ENCODE assay signal across 1 cellular context in genomic region chr1:59146651-59147358, GRCh38.
A peak's percentile ranks its signal among the peaks of the same experiment; 100 is the strongest.
TF ChIP-seq lines count a peak whose summit lies in the region.

No MANE protein-coding gene starts in this region.

TF ChIP-seq in HepG2, 621 proteins besides CTCF, POLR2A, EP300 and RAD21 (continued from another document and continues in another):
- TF ChIP-seq RNF219 (CRISPR knock-in tag; IDR thresholded peaks at IDR 0.05), result no peak
- no peak for TF ChIP-seq JUNB (CRISPR knock-in tag; IDR thresholded peaks at IDR 0.05; ENCODE audit: borderline replicate concordance)
- TF ChIP-seq MYC (CRISPR knock-in tag; IDR thresholded peaks at IDR 0.05; ENCODE audit: borderline replicate concordance), result no peak
- TF ChIP-seq CCAR2 (optimal IDR thresholded peaks at IDR 0.05; ENCODE audit: low read depth, low read length), result no peak
- TF ChIP-seq TFAP4 (IDR thresholded peaks at IDR 0.05; ENCODE audit: borderline replicate concordance, low read depth), result no peak
- TF ChIP-seq ZZZ3 (CRISPR knock-in tag; IDR thresholded peaks at IDR 0.05; ENCODE audit: borderline replicate concordance), result no peak
- TF ChIP-seq FOXM1 (CRISPR knock-in tag; IDR thresholded peaks at IDR 0.05), result no peak
- TF ChIP-seq, protein P1, sequence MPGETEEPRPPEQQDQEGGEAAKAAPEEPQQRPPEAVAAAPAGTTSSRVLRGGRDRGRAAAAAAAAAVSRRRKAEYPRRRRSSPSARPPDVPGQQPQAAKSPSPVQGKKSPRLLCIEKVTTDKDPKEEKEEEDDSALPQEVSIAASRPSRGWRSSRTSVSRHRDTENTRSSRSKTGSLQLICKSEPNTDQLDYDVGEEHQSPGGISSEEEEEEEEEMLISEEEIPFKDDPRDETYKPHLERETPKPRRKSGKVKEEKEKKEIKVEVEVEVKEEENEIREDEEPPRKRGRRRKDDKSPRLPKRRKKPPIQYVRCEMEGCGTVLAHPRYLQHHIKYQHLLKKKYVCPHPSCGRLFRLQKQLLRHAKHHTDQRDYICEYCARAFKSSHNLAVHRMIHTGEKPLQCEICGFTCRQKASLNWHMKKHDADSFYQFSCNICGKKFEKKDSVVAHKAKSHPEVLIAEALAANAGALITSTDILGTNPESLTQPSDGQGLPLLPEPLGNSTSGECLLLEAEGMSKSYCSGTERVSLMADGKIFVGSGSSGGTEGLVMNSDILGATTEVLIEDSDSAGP (CRISPR knock-in tag; IDR thresholded peaks at IDR 0.05; ENCODE audit: borderline replicate concordance), result peak; percentile 27; the same call in 1 of the 2 replicates
- no peak for TF ChIP-seq ATRX (CRISPR knock-in tag; IDR thresholded peaks at IDR 0.05; ENCODE audit: borderline replicate concordance)
- TF ChIP-seq ZNF564 (CRISPR knock-in tag; IDR thresholded peaks at IDR 0.05), result no peak
- TF ChIP-seq HOXA5 (CRISPR knock-in tag; IDR thresholded peaks at IDR 0.05), result no peak
- no peak for TF ChIP-seq NCOA2 (CRISPR knock-in tag; IDR thresholded peaks at IDR 0.05)
- TF ChIP-seq ZMYM3 (CRISPR knock-in tag; IDR thresholded peaks at IDR 0.05), result no peak
- no peak for TF ChIP-seq ZNF83 (CRISPR knock-in tag; IDR thresholded peaks at IDR 0.05; ENCODE audit: borderline replicate concordance)
- TF ChIP-seq SCMH1 (CRISPR knock-in tag; IDR thresholded peaks at IDR 0.05; ENCODE audit: borderline replicate concordance), result no peak
- no peak for TF ChIP-seq NFE2 (CRISPR knock-in tag; IDR thresholded peaks at IDR 0.05)
- TF ChIP-seq, protein P2, sequence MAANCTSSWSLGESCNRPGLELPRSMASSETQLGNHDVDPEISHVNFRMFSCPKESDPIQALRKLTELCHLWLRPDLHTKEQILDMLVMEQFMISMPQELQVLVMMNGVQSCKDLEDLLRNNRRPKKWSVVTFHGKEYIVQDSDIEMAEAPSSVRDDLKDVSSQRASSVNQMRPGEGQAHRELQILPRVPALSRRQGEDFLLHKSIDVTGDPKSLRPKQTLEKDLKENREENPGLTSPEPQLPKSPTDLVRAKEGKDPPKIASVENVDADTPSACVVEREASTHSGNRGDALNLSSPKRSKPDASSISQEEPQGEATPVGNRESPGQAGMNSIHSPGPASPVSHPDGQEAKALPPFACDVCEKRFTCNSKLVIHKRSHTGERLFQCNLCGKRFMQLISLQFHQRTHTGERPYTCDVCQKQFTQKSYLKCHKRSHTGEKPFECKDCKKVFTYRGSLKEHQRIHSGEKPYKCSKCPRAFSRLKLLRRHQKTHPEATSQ (CRISPR knock-in tag; IDR thresholded peaks at IDR 0.05; ENCODE audit: borderline replicate concordance), result no peak
- no peak for TF ChIP-seq KAT8 (CRISPR knock-in tag; IDR thresholded peaks at IDR 0.05)
- TF ChIP-seq ZNF20 (CRISPR knock-in tag; IDR thresholded peaks at IDR 0.05), result no peak
- TF ChIP-seq ZSCAN12 (CRISPR knock-in tag; IDR thresholded peaks at IDR 0.05), result no peak
- TF ChIP-seq ZNF766 (CRISPR knock-in tag; IDR thresholded peaks at IDR 0.05; ENCODE audit: borderline replicate concordance), result no peak
- TF ChIP-seq ZNF260 (CRISPR knock-in tag; IDR thresholded peaks at IDR 0.05; ENCODE audit: borderline replicate concordance, low read depth), result no peak
- TF ChIP-seq FIP1L1 (IDR thresholded peaks at IDR 0.05; ENCODE audit: borderline replicate concordance, insufficient read depth, low read depth, low read length), result no peak
- TF ChIP-seq TBL1XR1 (IDR thresholded peaks at IDR 0.05; ENCODE audit: borderline replicate concordance, low read length, partially characterized antibody), result no peak
- TF ChIP-seq, protein P3, sequence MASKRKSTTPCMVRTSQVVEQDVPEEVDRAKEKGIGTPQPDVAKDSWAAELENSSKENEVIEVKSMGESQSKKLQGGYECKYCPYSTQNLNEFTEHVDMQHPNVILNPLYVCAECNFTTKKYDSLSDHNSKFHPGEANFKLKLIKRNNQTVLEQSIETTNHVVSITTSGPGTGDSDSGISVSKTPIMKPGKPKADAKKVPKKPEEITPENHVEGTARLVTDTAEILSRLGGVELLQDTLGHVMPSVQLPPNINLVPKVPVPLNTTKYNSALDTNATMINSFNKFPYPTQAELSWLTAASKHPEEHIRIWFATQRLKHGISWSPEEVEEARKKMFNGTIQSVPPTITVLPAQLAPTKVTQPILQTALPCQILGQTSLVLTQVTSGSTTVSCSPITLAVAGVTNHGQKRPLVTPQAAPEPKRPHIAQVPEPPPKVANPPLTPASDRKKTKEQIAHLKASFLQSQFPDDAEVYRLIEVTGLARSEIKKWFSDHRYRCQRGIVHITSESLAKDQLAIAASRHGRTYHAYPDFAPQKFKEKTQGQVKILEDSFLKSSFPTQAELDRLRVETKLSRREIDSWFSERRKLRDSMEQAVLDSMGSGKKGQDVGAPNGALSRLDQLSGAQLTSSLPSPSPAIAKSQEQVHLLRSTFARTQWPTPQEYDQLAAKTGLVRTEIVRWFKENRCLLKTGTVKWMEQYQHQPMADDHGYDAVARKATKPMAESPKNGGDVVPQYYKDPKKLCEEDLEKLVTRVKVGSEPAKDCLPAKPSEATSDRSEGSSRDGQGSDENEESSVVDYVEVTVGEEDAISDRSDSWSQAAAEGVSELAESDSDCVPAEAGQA (IDR thresholded peaks at IDR 0.05; ENCODE audit: low read depth), result no peak
- TF ChIP-seq, protein P3 (CRISPR knock-in tag; IDR thresholded peaks at IDR 0.05; ENCODE audit: borderline replicate concordance), result no peak
- no peak for TF ChIP-seq SETDB1 (CRISPR knock-in tag; IDR thresholded peaks at IDR 0.05; ENCODE audit: borderline replicate concordance)
- TF ChIP-seq, protein P4, sequence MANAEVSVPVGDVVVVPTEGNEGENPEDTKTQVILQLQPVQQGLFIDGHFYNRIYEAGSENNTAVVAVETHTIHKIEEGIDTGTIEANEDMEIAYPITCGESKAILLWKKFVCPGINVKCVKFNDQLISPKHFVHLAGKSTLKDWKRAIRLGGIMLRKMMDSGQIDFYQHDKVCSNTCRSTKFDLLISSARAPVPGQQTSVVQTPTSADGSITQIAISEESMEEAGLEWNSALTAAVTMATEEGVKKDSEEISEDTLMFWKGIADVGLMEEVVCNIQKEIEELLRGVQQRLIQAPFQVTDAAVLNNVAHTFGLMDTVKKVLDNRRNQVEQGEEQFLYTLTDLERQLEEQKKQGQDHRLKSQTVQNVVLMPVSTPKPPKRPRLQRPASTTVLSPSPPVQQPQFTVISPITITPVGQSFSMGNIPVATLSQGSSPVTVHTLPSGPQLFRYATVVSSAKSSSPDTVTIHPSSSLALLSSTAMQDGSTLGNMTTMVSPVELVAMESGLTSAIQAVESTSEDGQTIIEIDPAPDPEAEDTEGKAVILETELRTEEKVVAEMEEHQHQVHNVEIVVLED (CRISPR knock-in tag; IDR thresholded peaks at IDR 0.05; ENCODE audit: borderline replicate concordance), result no peak
- TF ChIP-seq THRA (CRISPR knock-in tag; IDR thresholded peaks at IDR 0.05; ENCODE audit: borderline replicate concordance), result no peak
- peak; percentile 62; the same call in 1 of the 2 replicates for TF ChIP-seq ZFX (CRISPR knock-in tag; IDR thresholded peaks at IDR 0.05; ENCODE audit: low read depth)
- no peak for TF ChIP-seq MAZ (IDR thresholded peaks at IDR 0.05; ENCODE audit: borderline replicate concordance, low read depth, low read length)
- TF ChIP-seq MAZ (CRISPR knock-in tag; IDR thresholded peaks at IDR 0.05; ENCODE audit: low read depth), result 0 out of 2 replicates have a peak, but pooled peaks have one; percentile 56
- TF ChIP-seq THAP11 (CRISPR knock-in tag; IDR thresholded peaks at IDR 0.05), result 0 out of 2 replicates have a peak, but pooled peaks have one; percentile 15
- TF ChIP-seq HNRNPLL (IDR thresholded peaks at IDR 0.05; ENCODE audit: low read depth, low read length, poor library complexity, severe bottlenecking), result peak; percentile 31
- TF ChIP-seq RARA (CRISPR knock-in tag; IDR thresholded peaks at IDR 0.05), result peak; percentile 61
- TF ChIP-seq SALL1 (CRISPR knock-in tag; IDR thresholded peaks at IDR 0.05), result peak; percentile 42; the same call in 1 of the 2 replicates
- peak; percentile 54; the same call in 1 of the 2 replicates for TF ChIP-seq MTA1 (CRISPR knock-in tag; IDR thresholded peaks at IDR 0.05; ENCODE audit: borderline replicate concordance)
- no peak for TF ChIP-seq CAMTA2 (CRISPR knock-in tag; IDR thresholded peaks at IDR 0.05; ENCODE audit: borderline replicate concordance)
- no peak for TF ChIP-seq RCOR2 (CRISPR knock-in tag; IDR thresholded peaks at IDR 0.05)
- no peak for TF ChIP-seq ZNF234 (CRISPR knock-in tag; conservative IDR thresholded peaks at IDR 0.05)
- no peak for TF ChIP-seq IKZF4 (CRISPR knock-in tag; IDR thresholded peaks at IDR 0.05; ENCODE audit: borderline replicate concordance, low read depth, not compliant biosample characterization)
- no peak for TF ChIP-seq ATAD3A (CRISPR knock-in tag; IDR thresholded peaks at IDR 0.05)
- TF ChIP-seq, protein P5, sequence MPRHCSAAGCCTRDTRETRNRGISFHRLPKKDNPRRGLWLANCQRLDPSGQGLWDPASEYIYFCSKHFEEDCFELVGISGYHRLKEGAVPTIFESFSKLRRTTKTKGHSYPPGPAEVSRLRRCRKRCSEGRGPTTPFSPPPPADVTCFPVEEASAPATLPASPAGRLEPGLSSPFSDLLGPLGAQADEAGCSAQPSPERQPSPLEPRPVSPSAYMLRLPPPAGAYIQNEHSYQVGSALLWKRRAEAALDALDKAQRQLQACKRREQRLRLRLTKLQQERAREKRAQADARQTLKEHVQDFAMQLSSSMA (CRISPR knock-in tag; IDR thresholded peaks at IDR 0.05), result no peak
- no peak for TF ChIP-seq ZNF674 (CRISPR knock-in tag; IDR thresholded peaks at IDR 0.05; ENCODE audit: low read depth)
- TF ChIP-seq MIER3 (CRISPR knock-in tag; IDR thresholded peaks at IDR 0.05; ENCODE audit: borderline replicate concordance), result no peak
- TF ChIP-seq ZNF432 (CRISPR knock-in tag; IDR thresholded peaks at IDR 0.05; ENCODE audit: borderline replicate concordance), result no peak
- TF ChIP-seq, protein P6, sequence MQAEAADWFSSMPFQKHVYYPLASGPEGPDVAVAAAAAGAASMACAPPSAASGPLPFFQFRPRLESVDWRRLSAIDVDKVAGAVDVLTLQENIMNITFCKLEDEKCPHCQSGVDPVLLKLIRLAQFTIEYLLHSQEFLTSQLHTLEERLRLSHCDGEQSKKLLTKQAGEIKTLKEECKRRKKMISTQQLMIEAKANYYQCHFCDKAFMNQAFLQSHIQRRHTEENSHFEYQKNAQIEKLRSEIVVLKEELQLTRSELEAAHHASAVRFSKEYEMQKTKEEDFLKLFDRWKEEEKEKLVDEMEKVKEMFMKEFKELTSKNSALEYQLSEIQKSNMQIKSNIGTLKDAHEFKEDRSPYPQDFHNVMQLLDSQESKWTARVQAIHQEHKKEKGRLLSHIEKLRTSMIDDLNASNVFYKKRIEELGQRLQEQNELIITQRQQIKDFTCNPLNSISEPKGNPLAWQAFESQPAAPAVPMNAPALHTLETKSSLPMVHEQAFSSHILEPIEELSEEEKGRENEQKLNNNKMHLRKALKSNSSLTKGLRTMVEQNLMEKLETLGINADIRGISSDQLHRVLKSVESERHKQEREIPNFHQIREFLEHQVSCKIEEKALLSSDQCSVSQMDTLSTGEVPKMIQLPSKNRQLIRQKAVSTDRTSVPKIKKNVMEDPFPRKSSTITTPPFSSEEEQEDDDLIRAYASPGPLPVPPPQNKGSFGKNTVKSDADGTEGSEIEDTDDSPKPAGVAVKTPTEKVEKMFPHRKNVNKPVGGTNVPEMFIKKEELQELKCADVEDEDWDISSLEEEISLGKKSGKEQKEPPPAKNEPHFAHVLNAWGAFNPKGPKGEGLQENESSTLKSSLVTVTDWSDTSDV (CRISPR knock-in tag; IDR thresholded peaks at IDR 0.05), result no peak
